In genomic region chr1:94614980-94615379, GRCh38 we compare ENCODE assay signal across 15 cellular contexts.
DNase-seq lines count a peak whose midpoint lies in the region; ATAC-seq and TF ChIP-seq lines count a peak whose summit lies in the region.
"Had no signal": no experiment of that assay in that cellular context is flagged by ENCODE, and none has a peak within 500 bp of the region (broad histone marks: within the 10 kb centered on the region; RNA-seq: fewer than 3 reads in every experiment).

No MANE protein-coding gene starts in this region.

- WGBS in stomach, 5 donors = 23 to 49% (median 36%) methylated on average over 4 of the region's 4 CpGs
- 4 to 17% (median 6%) methylated on average over 4 of the region's 4 CpGs for WGBS in spleen, 5 donors

- TF ChIP-seq POLR2A in stomach (IDR thresholded peaks at IDR 0.05) (no peak), spleen (IDR thresholded peaks at IDR 0.05) (no peak)

- no peak for TF ChIP-seq EP300 in stomach (IDR thresholded peaks at IDR 0.05)

- H3K9me3 ChIP-seq in stomach (peaks cover 0 to 7% (median 0%) of the 10 kb centered on the region in 4 donors), spleen (peaks cover 0 to 16% (median 9%) of the 10 kb centered on the region in 8 donors)
- H3K9me3 ChIP-seq: Peyer's patch, vagina had no signal

- CTCF ChIA-PET in HEK293T (lab: Yijun Ruan, JAX) = no interaction called here

- H3K27ac ChIP-seq in stomach (peak overlapping the region in 1 of 5 donors; percentile 7), spleen (peak overlapping the region in 1 of 8 donors; percentile 5)
- H3K27ac ChIP-seq: vagina had no signal

- H3K4me1 ChIP-seq in stomach (peaks cover 15 to 43% (median 27%) of the 10 kb centered on the region in 4 donors), spleen (peaks cover 0 to 21% (median 15%) of the 10 kb centered on the region in 6 donors)
- H3K4me1 ChIP-seq: vagina had no signal

- POLR2A ChIA-PET in HEK293T (lab: Yijun Ruan, JAX) = no interaction called here

- H3K4me3 ChIP-seq in stomach (no peak overlapping the region), spleen (no peak overlapping the region)
- H3K4me3 ChIP-seq: Peyer's patch, vagina had no signal

- H3K27me3 ChIP-seq in stomach (no peaks in the 10 kb centered on the region), spleen (replicated peaks in 1 of 7) (no peaks in the 10 kb centered on the region)
- H3K27me3 ChIP-seq: Peyer's patch, vagina had no signal

- H3K36me3 ChIP-seq in stomach (no peaks in the 10 kb centered on the region), spleen (no peaks in the 10 kb centered on the region)
- H3K36me3 ChIP-seq: Peyer's patch, vagina had no signal

- DNase-seq in Right ventricle myocardium superior = no peak
- no peak for DNase-seq in cardiac septum (ENCODE audit: low spot score)
- DNase-seq in RPMI8226 = peak; percentile 26
- peak; percentile 56 for DNase-seq in islet precursor cell
- DNase-seq in stomach = peak; percentile 53
- DNase-seq in spleen = no peak
- no peak for DNase-seq in HEK293T (ENCODE audit: extremely low spot score)
- DNase-seq: activated CD4-positive, alpha-beta T cell treated with anti-CD3 and anti-CD28 coated beads for 4 hours; activated T-cell treated with anti-CD3 and anti-CD28 coated beads, Interleukin-2, amount 50 U/mL, for 4 hours; CD8-positive, alpha-beta T cell; NCI-H1105 treated with DMSO at 0.1 percent for 48 hours; stimulated activated naive B cell treated with anti-CD40 and anti-IgM and Interleukin-4, amounts not matched to agents 10 μg/mL and 1 μg/mL and 100 μg/mL, for 72 hours had no signal

- intact Hi-C loops in Right ventricle myocardium superior (cut with DNase I) (no loop called here), cardiac septum (cut with DNase I) (no loop called here), stomach (cut with DNase I; ENCODE audit: low total_unique reads) (no loop called here), spleen (cut with DNase I; ENCODE audit: low total_unique reads) (no loop called here)

- TF ChIP-seq CTCF in stomach (IDR thresholded peaks at IDR 0.05) (no peak), spleen (IDR thresholded peaks at IDR 0.05 in 8 of 11, conservative IDR thresholded peaks at IDR 0.05 in 3 of 11) (no peak)

- ATAC-seq in Right ventricle myocardium superior (ENCODE audit: poor library complexity) (peak; percentile 64), GM18870 (IDR thresholded peaks at IDR 0.05; ENCODE audit: unreplicated experiment) (no peak)
- ATAC-seq: activated T-cell treated with anti-CD3 and anti-CD28 coated beads, Interleukin-2, amount 50 U/mL, for 4 hours; CD8-positive, alpha-beta T cell; stimulated activated naive B cell treated with anti-CD40 and anti-IgM and Interleukin-4, amounts not matched to agents 10 μg/mL and 1 μg/mL and 100 μg/mL, for 72 hours had no signal

TF ChIP-seq in HEK293T, 16 proteins besides CTCF, POLR2A, EP300 and RAD21:
- no peak for TF ChIP-seq BHLHE40 (IDR thresholded peaks at IDR 0.05; ENCODE audit: borderline replicate concordance)
- TF ChIP-seq SUZ12 (IDR thresholded peaks at IDR 0.05) = no peak
- no peak for TF ChIP-seq ARNT (IDR thresholded peaks at IDR 0.05)
- TF ChIP-seq FOXM1 (IDR thresholded peaks at IDR 0.05; ENCODE audit: borderline replicate concordance) = no peak
- no peak for TF ChIP-seq FOXK2 (IDR thresholded peaks at IDR 0.05)
- TF ChIP-seq TARDBP (IDR thresholded peaks at IDR 0.05) = no peak
- TF ChIP-seq LEF1 (IDR thresholded peaks at IDR 0.05; ENCODE audit: borderline replicate concordance) = no peak

Comparison
In these comparisons a context has a peak if more than half of its experiments do, and no peak if none do; other contexts are left out.
1. DNase-seq: peak in RPMI8226 (single experiment), islet precursor cell (single experiment) and stomach (single experiment); none in Right ventricle myocardium superior (single experiment), cardiac septum (single experiment), spleen (single experiment) and HEK293T (single experiment).